In the genomic region with DNA sequence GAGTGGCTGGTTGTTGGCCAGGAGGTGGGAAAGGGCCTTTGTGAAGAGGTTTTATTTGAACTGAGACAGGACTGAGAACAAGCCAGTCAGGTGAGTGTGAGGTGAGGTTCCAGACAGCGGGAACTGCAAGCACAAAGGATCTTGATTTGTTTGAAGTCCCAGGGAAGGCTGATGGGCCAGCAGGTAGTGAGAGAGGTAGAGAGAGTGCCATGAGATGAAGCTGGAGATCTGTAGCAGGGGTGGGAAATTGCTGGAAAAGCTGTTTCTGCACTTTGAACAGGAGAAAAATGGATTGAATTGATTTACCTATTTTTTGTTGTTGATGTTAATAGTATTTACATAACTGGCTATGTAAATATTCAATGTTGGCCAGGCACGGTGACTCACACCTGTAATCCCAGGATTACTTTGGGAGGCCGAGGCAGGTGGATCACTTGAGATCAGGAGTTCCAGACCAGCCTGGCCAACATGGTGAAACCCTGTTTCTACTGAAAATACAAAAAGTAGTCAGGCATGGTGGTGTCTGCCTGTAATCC, we compare ENCODE assay signal across 1 cellular context.
TF ChIP-seq lines count a peak whose summit lies in the region.

No MANE protein-coding gene starts in this region.

TF ChIP-seq in HepG2, 621 proteins besides CTCF, POLR2A, EP300 and RAD21 (continued from another document and continues in another):
- TF ChIP-seq PAX8 (CRISPR knock-in tag; IDR thresholded peaks at IDR 0.05; ENCODE audit: borderline replicate concordance) (no peak), IKZF1 (IDR thresholded peaks at IDR 0.05) (no peak), MEIS2 (CRISPR knock-in tag; IDR thresholded peaks at IDR 0.05) (no peak), ELF3 (CRISPR knock-in tag; IDR thresholded peaks at IDR 0.05) (peak; percentile 48; the same call in 1 of the 2 replicates), ZNF777 (CRISPR knock-in tag; IDR thresholded peaks at IDR 0.05) (no peak), SNAI1 (CRISPR knock-in tag; IDR thresholded peaks at IDR 0.05; ENCODE audit: borderline replicate concordance) (no peak), PITX1 (CRISPR knock-in tag; IDR thresholded peaks at IDR 0.05) (peak; percentile 95), IRX3 (CRISPR knock-in tag; IDR thresholded peaks at IDR 0.05; ENCODE audit: borderline replicate concordance, low read depth) (no peak), TBL1XR1 (IDR thresholded peaks at IDR 0.05; ENCODE audit: borderline replicate concordance, low read length, partially characterized antibody) (peak; percentile 23), ZIK1 (CRISPR knock-in tag; IDR thresholded peaks at IDR 0.05; ENCODE audit: borderline replicate concordance, low read depth) (no peak), CHD4 (IDR thresholded peaks at IDR 0.05; ENCODE audit: borderline replicate concordance, low read length) (no peak), DR1 (CRISPR knock-in tag; IDR thresholded peaks at IDR 0.05) (no peak), ATM (IDR thresholded peaks at IDR 0.05; ENCODE audit: borderline replicate concordance) (no peak), ZSCAN30 (CRISPR knock-in tag; IDR thresholded peaks at IDR 0.05) (no peak), CREM (IDR thresholded peaks at IDR 0.05) (peak; percentile 42; the same call in 1 of the 2 replicates), CREM (CRISPR knock-in tag; IDR thresholded peaks at IDR 0.05) (no peak), AGO1 (IDR thresholded peaks at IDR 0.05; ENCODE audit: low read depth, low read length, poor library complexity, severe bottlenecking) (no peak), NR3C1 (CRISPR knock-in tag; IDR thresholded peaks at IDR 0.05) (no peak), ZC3H4 (CRISPR knock-in tag; IDR thresholded peaks at IDR 0.05; ENCODE audit: borderline replicate concordance) (no peak), ZBTB21 (CRISPR knock-in tag; IDR thresholded peaks at IDR 0.05) (no peak), CENPT (CRISPR knock-in tag; IDR thresholded peaks at IDR 0.05; ENCODE audit: low read depth) (no peak), ZNF468 (CRISPR knock-in tag; IDR thresholded peaks at IDR 0.05) (no peak), ZNF761 (CRISPR knock-in tag; conservative IDR thresholded peaks at IDR 0.05) (peak; percentile 64; the same call in 1 of the 2 replicates), SYNCRIP (IDR thresholded peaks at IDR 0.05; ENCODE audit: insufficient read depth, low read depth, low read length) (no peak), SMAD1 (CRISPR knock-in tag; IDR thresholded peaks at IDR 0.05; ENCODE audit: borderline replicate concordance, low read depth) (no peak)
- TF ChIP-seq, protein P1, sequence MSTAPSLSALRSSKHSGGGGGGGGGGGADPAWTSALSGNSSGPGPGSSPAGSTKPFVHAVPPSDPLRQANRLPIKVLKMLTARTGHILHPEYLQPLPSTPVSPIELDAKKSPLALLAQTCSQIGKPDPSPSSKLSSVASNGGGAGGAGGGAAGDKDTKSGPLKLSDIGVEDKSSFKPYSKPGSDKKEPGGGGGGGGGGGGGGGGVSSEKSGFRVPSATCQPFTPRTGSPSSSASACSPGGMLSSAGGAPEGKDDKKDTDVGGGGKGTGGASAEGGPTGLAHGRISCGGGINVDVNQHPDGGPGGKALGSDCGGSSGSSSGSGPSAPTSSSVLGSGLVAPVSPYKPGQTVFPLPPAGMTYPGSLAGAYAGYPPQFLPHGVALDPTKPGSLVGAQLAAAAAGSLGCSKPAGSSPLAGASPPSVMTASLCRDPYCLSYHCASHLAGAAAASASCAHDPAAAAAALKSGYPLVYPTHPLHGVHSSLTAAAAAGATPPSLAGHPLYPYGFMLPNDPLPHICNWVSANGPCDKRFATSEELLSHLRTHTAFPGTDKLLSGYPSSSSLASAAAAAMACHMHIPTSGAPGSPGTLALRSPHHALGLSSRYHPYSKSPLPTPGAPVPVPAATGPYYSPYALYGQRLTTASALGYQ (CRISPR knock-in tag; IDR thresholded peaks at IDR 0.05), result peak; percentile 56; the same call in 1 of the 2 replicates
- TF ChIP-seq, protein P2, sequence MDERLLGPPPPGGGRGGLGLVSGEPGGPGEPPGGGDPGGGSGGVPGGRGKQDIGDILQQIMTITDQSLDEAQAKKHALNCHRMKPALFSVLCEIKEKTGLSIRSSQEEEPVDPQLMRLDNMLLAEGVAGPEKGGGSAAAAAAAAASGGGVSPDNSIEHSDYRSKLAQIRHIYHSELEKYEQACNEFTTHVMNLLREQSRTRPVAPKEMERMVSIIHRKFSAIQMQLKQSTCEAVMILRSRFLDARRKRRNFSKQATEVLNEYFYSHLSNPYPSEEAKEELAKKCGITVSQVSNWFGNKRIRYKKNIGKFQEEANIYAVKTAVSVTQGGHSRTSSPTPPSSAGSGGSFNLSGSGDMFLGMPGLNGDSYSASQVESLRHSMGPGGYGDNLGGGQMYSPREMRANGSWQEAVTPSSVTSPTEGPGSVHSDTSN (CRISPR knock-in tag; IDR thresholded peaks at IDR 0.05), result no peak
- TF ChIP-seq, protein P3, sequence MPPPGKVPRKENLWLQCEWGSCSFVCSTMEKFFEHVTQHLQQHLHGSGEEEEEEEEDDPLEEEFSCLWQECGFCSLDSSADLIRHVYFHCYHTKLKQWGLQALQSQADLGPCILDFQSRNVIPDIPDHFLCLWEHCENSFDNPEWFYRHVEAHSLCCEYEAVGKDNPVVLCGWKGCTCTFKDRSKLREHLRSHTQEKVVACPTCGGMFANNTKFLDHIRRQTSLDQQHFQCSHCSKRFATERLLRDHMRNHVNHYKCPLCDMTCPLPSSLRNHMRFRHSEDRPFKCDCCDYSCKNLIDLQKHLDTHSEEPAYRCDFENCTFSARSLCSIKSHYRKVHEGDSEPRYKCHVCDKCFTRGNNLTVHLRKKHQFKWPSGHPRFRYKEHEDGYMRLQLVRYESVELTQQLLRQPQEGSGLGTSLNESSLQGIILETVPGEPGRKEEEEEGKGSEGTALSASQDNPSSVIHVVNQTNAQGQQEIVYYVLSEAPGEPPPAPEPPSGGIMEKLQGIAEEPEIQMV (CRISPR knock-in tag; IDR thresholded peaks at IDR 0.05; ENCODE audit: low read depth), result 0 out of 2 replicates have a peak, but pooled peaks have one; percentile 51
- TF ChIP-seq, protein P4, sequence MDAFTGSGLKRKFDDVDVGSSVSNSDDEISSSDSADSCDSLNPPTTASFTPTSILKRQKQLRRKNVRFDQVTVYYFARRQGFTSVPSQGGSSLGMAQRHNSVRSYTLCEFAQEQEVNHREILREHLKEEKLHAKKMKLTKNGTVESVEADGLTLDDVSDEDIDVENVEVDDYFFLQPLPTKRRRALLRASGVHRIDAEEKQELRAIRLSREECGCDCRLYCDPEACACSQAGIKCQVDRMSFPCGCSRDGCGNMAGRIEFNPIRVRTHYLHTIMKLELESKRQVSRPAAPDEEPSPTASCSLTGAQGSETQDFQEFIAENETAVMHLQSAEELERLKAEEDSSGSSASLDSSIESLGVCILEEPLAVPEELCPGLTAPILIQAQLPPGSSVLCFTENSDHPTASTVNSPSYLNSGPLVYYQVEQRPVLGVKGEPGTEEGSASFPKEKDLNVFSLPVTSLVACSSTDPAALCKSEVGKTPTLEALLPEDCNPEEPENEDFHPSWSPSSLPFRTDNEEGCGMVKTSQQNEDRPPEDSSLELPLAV (CRISPR knock-in tag; conservative IDR thresholded peaks at IDR 0.05; ENCODE audit: low read depth), result no peak; the same call in 1 of the 2 replicates
- TF ChIP-seq, protein P5, sequence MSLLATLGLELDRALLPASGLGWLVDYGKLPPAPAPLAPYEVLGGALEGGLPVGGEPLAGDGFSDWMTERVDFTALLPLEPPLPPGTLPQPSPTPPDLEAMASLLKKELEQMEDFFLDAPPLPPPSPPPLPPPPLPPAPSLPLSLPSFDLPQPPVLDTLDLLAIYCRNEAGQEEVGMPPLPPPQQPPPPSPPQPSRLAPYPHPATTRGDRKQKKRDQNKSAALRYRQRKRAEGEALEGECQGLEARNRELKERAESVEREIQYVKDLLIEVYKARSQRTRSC (CRISPR knock-in tag; IDR thresholded peaks at IDR 0.05; ENCODE audit: low read depth), result no peak
- TF ChIP-seq, protein P6, sequence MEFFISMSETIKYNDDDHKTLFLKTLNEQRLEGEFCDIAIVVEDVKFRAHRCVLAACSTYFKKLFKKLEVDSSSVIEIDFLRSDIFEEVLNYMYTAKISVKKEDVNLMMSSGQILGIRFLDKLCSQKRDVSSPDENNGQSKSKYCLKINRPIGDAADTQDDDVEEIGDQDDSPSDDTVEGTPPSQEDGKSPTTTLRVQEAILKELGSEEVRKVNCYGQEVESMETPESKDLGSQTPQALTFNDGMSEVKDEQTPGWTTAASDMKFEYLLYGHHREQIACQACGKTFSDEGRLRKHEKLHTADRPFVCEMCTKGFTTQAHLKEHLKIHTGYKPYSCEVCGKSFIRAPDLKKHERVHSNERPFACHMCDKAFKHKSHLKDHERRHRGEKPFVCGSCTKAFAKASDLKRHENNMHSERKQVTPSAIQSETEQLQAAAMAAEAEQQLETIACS (CRISPR knock-in tag; IDR thresholded peaks at IDR 0.05), result no peak
- TF ChIP-seq, protein P7, sequence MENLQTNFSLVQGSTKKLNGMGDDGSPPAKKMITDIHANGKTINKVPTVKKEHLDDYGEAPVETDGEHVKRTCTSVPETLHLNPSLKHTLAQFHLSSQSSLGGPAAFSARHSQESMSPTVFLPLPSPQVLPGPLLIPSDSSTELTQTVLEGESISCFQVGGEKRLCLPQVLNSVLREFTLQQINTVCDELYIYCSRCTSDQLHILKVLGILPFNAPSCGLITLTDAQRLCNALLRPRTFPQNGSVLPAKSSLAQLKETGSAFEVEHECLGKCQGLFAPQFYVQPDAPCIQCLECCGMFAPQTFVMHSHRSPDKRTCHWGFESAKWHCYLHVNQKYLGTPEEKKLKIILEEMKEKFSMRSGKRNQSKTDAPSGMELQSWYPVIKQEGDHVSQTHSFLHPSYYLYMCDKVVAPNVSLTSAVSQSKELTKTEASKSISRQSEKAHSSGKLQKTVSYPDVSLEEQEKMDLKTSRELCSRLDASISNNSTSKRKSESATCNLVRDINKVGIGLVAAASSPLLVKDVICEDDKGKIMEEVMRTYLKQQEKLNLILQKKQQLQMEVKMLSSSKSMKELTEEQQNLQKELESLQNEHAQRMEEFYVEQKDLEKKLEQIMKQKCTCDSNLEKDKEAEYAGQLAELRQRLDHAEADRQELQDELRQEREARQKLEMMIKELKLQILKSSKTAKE (CRISPR knock-in tag; IDR thresholded peaks at IDR 0.05; ENCODE audit: borderline replicate concordance), result 0 out of 2 replicates have a peak, but pooled peaks have one; percentile 33
- TF ChIP-seq, protein P8, sequence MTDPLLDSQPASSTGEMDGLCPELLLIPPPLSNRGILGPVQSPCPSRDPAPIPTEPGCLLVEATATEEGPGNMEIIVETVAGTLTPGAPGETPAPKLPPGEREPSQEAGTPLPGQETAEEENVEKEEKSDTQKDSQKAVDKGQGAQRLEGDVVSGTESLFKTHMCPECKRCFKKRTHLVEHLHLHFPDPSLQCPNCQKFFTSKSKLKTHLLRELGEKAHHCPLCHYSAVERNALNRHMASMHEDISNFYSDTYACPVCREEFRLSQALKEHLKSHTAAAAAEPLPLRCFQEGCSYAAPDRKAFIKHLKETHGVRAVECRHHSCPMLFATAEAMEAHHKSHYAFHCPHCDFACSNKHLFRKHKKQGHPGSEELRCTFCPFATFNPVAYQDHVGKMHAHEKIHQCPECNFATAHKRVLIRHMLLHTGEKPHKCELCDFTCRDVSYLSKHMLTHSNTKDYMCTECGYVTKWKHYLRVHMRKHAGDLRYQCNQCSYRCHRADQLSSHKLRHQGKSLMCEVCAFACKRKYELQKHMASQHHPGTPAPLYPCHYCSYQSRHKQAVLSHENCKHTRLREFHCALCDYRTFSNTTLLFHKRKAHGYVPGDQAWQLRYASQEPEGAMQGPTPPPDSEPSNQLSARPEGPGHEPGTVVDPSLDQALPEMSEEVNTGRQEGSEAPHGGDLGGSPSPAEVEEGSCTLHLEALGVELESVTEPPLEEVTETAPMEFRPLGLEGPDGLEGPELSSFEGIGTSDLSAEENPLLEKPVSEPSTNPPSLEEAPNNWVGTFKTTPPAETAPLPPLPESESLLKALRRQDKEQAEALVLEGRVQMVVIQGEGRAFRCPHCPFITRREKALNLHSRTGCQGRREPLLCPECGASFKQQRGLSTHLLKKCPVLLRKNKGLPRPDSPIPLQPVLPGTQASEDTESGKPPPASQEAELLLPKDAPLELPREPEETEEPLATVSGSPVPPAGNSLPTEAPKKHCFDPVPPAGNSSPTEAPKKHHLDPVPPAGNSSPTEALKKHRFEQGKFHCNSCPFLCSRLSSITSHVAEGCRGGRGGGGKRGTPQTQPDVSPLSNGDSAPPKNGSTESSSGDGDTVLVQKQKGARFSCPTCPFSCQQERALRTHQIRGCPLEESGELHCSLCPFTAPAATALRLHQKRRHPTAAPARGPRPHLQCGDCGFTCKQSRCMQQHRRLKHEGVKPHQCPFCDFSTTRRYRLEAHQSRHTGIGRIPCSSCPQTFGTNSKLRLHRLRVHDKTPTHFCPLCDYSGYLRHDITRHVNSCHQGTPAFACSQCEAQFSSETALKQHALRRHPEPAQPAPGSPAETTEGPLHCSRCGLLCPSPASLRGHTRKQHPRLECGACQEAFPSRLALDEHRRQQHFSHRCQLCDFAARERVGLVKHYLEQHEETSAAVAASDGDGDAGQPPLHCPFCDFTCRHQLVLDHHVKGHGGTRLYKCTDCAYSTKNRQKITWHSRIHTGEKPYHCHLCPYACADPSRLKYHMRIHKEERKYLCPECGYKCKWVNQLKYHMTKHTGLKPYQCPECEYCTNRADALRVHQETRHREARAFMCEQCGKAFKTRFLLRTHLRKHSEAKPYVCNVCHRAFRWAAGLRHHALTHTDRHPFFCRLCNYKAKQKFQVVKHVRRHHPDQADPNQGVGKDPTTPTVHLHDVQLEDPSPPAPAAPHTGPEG (CRISPR knock-in tag; IDR thresholded peaks at IDR 0.05), result no peak
- TF ChIP-seq, protein P9, sequence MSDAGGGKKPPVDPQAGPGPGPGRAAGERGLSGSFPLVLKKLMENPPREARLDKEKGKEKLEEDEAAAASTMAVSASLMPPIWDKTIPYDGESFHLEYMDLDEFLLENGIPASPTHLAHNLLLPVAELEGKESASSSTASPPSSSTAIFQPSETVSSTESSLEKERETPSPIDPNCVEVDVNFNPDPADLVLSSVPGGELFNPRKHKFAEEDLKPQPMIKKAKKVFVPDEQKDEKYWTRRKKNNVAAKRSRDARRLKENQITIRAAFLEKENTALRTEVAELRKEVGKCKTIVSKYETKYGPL (CRISPR knock-in tag; IDR thresholded peaks at IDR 0.05), result no peak
- TF ChIP-seq, protein P10, sequence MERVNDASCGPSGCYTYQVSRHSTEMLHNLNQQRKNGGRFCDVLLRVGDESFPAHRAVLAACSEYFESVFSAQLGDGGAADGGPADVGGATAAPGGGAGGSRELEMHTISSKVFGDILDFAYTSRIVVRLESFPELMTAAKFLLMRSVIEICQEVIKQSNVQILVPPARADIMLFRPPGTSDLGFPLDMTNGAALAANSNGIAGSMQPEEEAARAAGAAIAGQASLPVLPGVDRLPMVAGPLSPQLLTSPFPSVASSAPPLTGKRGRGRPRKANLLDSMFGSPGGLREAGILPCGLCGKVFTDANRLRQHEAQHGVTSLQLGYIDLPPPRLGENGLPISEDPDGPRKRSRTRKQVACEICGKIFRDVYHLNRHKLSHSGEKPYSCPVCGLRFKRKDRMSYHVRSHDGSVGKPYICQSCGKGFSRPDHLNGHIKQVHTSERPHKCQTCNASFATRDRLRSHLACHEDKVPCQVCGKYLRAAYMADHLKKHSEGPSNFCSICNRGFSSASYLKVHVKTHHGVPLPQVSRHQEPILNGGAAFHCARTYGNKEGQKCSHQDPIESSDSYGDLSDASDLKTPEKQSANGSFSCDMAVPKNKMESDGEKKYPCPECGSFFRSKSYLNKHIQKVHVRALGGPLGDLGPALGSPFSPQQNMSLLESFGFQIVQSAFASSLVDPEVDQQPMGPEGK (CRISPR knock-in tag; IDR thresholded peaks at IDR 0.05), result no peak
- TF ChIP-seq, protein P11, sequence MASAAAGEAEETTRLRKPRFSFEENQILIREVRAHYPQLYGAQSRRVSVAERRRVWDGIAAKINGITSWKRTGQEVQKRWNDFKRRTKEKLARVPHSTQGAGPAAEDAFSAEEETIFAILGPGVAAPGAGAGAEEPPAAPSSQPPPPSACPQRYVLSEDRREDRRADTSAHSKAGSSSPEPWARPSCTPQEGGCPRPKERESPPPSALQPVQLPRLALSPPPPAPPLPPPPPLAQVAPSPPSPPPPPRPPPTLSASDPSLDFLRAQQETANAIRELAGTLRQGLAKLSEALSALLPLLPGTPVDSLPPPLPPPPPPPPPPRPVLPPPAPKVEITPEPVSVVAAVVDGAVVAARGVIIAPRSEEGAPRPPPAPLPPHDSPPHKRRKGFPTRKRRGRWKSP (CRISPR knock-in tag; IDR thresholded peaks at IDR 0.05), result no peak
